Comparison of ENCODE assay signal across 23 cellular contexts in the genomic region with DNA sequence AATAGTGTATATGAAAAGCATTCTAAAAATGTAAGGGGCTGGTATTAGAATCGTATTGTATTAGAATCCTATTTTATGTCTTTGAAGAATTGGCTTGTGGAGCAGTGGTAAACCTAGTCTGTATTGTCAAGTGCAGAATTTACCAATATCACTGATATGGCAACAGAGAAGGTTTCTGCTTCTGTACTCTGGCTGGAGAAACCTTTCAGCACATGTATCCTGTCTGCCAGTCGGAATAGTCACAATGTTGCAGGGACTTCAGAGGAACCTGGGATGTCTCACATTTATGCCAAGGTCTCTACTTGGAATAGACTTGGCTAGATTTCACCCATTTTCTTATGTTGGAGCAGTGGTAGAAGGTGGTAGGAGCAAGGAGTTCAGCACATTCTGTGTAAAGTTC. TPM values are rescaled to one million over a fixed set of nuclear protein-coding genes. Genes with fewer than 3 reads are reported as not detected.
A peak's percentile ranks its signal among the peaks of the same experiment; 100 is the strongest.
DNase-seq lines count a peak whose midpoint lies in the region; ATAC-seq, FAIRE-seq and TF ChIP-seq lines count a peak whose summit lies in the region.
"Had no signal": no experiment of that assay in that cellular context is flagged by ENCODE, and none has a peak within 500 bp of the region (broad histone marks: within the 10 kb centered on the region; RNA-seq: fewer than 3 reads in every experiment).

No MANE protein-coding gene starts in this region.

- no peaks in the 10 kb centered on the region for H3K9me3 Mint-ChIP-seq in activated naive CD4-positive, alpha-beta T cell treated with anti-CD3 and anti-CD28 coated beads, Interleukin-2, amount 50 U/mL, for 72 hours
- H3K9me3 Mint-ChIP-seq: CD14-positive monocyte had no signal

- peaks cover 6 to 8% of the 10 kb centered on the region in 2 donors for H3K36me3 Mint-ChIP-seq in activated naive CD4-positive, alpha-beta T cell treated with anti-CD3 and anti-CD28 coated beads, Interleukin-2, amount 50 U/mL, for 72 hours

- H3K9ac ChIP-seq in endothelial cell of umbilical vein (replicated peaks; ENCODE audit: extremely low read depth, insufficient read depth, low read length) (no peak overlapping the region), skeletal muscle tissue (ENCODE audit: low read depth in 1 of 3, low read length in 3 of 3) (peak overlapping the region in 2 of 3 donors; percentile 36 to 40)

- FAIRE-seq in G401.6 (lab: Jason Lieb, UNC), result peak; percentile 8
- FAIRE-seq in endothelial cell of umbilical vein (lab: Jason Lieb, UNC), result no peak
- FAIRE-seq: A549, D721Med, GM19239, RCC 7860 had no signal

- intact Hi-C loops in endothelial cell of umbilical vein (cut with micrococcal nuclease), result loop anchor here (10.0 kb wide), 2 partner anchors 87 to 197 kb away; a partner anchor contains a TSS

- H3K9me3 ChIP-seq in endothelial cell of umbilical vein (replicated peaks; ENCODE audit: control insufficient read depth, insufficient read depth, low read length) (no peaks in the 10 kb centered on the region), skeletal muscle tissue (ENCODE audit: control insufficient read depth in 3 of 3, low read length in 3 of 3) (no peaks in the 10 kb centered on the region)
- H3K9me3 ChIP-seq: A549, MG63, SJSA1 had no signal

- H3K27me3 ChIP-seq in endothelial cell of umbilical vein (ENCODE audit: control insufficient read depth in 2 of 2, insufficient read depth in 2 of 2, low read length in 2 of 2), result no peaks in the 10 kb centered on the region
- no peaks in the 10 kb centered on the region for H3K27me3 ChIP-seq in skeletal muscle tissue (ENCODE audit: control insufficient read depth in 3 of 3, insufficient read depth in 3 of 3, low read length in 3 of 3)
- H3K27me3 ChIP-seq: MG63, SJSA1 had no signal

- peaks cover 8% of the 10 kb centered on the region for H4K20me1 ChIP-seq in endothelial cell of umbilical vein (replicated peaks; ENCODE audit: control insufficient read depth, extremely low read depth, insufficient read depth, low read length)

- peaks cover 64% of the 10 kb centered on the region for H3K79me2 ChIP-seq in endothelial cell of umbilical vein (ENCODE audit: control insufficient read depth, insufficient read depth, low read length)

- ATAC-seq in GM18868 (IDR thresholded peaks at IDR 0.05; ENCODE audit: unreplicated experiment), result no peak
- ATAC-seq in activated naive CD4-positive, alpha-beta T cell treated with anti-CD3 and anti-CD28 coated beads, Interleukin-2, amount 50 U/mL, for 72 hours, result no peak
- ATAC-seq: A549, Right ventricle myocardium inferior had no signal

- H3K4me2 ChIP-seq in endothelial cell of umbilical vein (ENCODE audit: insufficient read depth, low read length), result no peak overlapping the region
- H3K4me2 ChIP-seq: A549 had no signal

- H3K4me3 ChIP-seq in endothelial cell of umbilical vein (replicated peaks in 1 of 3; ENCODE audit: insufficient read depth in 1 of 3, low read depth in 1 of 3, low read length in 3 of 3) (no peak overlapping the region), skeletal muscle tissue (ENCODE audit: low read length in 3 of 3) (peak overlapping the region in 1 of 3 donors; percentile 3)
- H3K4me3 ChIP-seq: A549, MG63, SJSA1 had no signal

- POLR2A ChIA-PET in endothelial cell of umbilical vein (lab: Charles Lee), result no interaction called here

- H3K27ac ChIP-seq in endothelial cell of umbilical vein (ENCODE audit: insufficient read depth, low read depth, low read length) (no peak overlapping the region), skeletal muscle tissue (ENCODE audit: low read depth, low read length) (no peak overlapping the region)
- H3K27ac ChIP-seq: A549, SJSA1 had no signal

- BruUV-seq in endothelial cell of umbilical vein (replicated peaks; lab: Mats Ljungman, UMichigan), result no TSS peak

- CTCF ChIA-PET in endothelial cell of umbilical vein (lab: Charles Lee), result interaction anchor here (1.3 kb wide), 1 partner anchor 103 kb away, joined by 3 read pairs; no protein-coding TSS in a partner anchor

- no peaks in the 10 kb centered on the region for H3K36me3 ChIP-seq in endothelial cell of umbilical vein (ENCODE audit: control insufficient read depth in 2 of 2, extremely low read depth in 1 of 2, insufficient read depth in 2 of 2, low read length in 2 of 2)
- H3K36me3 ChIP-seq in skeletal muscle tissue (ENCODE audit: control insufficient read depth in 3 of 3, insufficient read depth in 3 of 3, low read length in 3 of 3), result no peaks in the 10 kb centered on the region
- H3K36me3 ChIP-seq: MG63 had no signal

- no peak for TF ChIP-seq CTCF in endothelial cell of umbilical vein (IDR thresholded peaks at IDR 0.05; ENCODE audit: extremely low read depth in 1 of 2, insufficient read depth in 1 of 2, low read depth in 1 of 2, low read length in 2 of 2)

- peaks cover 4% of the 10 kb centered on the region for H3K4me1 ChIP-seq in endothelial cell of umbilical vein (ENCODE audit: control insufficient read depth, extremely low read depth, insufficient read depth, low read length)
- peaks cover 19 to 37% (median 25%) of the 10 kb centered on the region in 3 donors for H3K4me1 ChIP-seq in skeletal muscle tissue (ENCODE audit: control insufficient read depth in 3 of 3, insufficient read depth in 3 of 3, low read length in 3 of 3)

- H3K9me1 ChIP-seq in endothelial cell of umbilical vein (replicated peaks; ENCODE audit: control insufficient read depth, extremely low read depth, insufficient read depth, low read length), result no peaks in the 10 kb centered on the region

- dilution Hi-C loops in endothelial cell of umbilical vein (cut with MboI; ENCODE audit: extremely low pct_ligation_motif_present, low sequenced_read_pairs), result no loop called here

- DNase-seq in NCI-H69 (lab: John Stamatoyannopoulos, UW) (peak; percentile 14), endothelial cell of umbilical vein (ENCODE audit: low read depth, low spot score) (peak; percentile 10), NCI-H2196 (lab: John Stamatoyannopoulos, UW; ENCODE audit: unreplicated experiment) (no peak)
- no peak for DNase-seq in activated naive CD4-positive, alpha-beta T cell treated with anti-CD3 and anti-CD28 coated beads, Interleukin-2, amount 50 U/mL, for 72 hours (ENCODE audit: low spot score in 2 of 2)
- DNase-seq: Kasumi-1, MG63, NCI-H1417, NCI-H1694 treated with DMSO at 0.1 percent for 48 hours, NCI-H2107, NCI-H510A, NCI-H748 treated with DMSO at 0.1 percent for 48 hours, OCI-M1 had no signal

- no peak for TF ChIP-seq POLR2A in endothelial cell of umbilical vein (IDR thresholded peaks at IDR 0.05; ENCODE audit: low read depth, low read length)

- no peak overlapping the region for H3K27ac Mint-ChIP-seq in activated naive CD4-positive, alpha-beta T cell treated with anti-CD3 and anti-CD28 coated beads, Interleukin-2, amount 50 U/mL, for 72 hours
- H3K27ac Mint-ChIP-seq: B cell, CD14-positive monocyte had no signal

- no peak overlapping the region for H2AFZ ChIP-seq in endothelial cell of umbilical vein (ENCODE audit: low read depth, low read length)

TF ChIP-seq in endothelial cell of umbilical vein, 7 proteins besides CTCF, POLR2A, EP300 and RAD21:
- no peak for TF ChIP-seq JUN (IDR thresholded peaks at IDR 0.05; ENCODE audit: borderline replicate concordance, insufficient read depth, insufficient read length, low read depth)
- no peak for TF ChIP-seq POLR2AphosphoS5 (IDR thresholded peaks at IDR 0.05; ENCODE audit: insufficient read depth, low read depth, low read length)
- TF ChIP-seq FOS (IDR thresholded peaks at IDR 0.05; ENCODE audit: borderline replicate concordance, insufficient read depth, low read length), result no peak
- TF ChIP-seq GATA2 (IDR thresholded peaks at IDR 0.05; ENCODE audit: insufficient read depth, insufficient read length, low read depth, low read length), result no peak
- TF ChIP-seq EZH2 (IDR thresholded peaks at IDR 0.05; ENCODE audit: borderline replicate concordance, low read depth, low read length, severe bottlenecking), result no peak
- TF ChIP-seq, protein P1, sequence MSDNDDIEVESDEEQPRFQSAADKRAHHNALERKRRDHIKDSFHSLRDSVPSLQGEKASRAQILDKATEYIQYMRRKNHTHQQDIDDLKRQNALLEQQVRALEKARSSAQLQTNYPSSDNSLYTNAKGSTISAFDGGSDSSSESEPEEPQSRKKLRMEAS (IDR thresholded peaks at IDR 0.05; ENCODE audit: insufficient read depth, insufficient read length), result no peak
- no peak for TF ChIP-seq MYC (IDR thresholded peaks at IDR 0.05; ENCODE audit: low read depth, low read length)
TF ChIP-seq in endothelial cell of umbilical vein: peak in this region for 0.

RNA-seq across cellular contexts. Expression of a gene that starts 4.4 kb away (rescaled TPM):
- total RNA-seq in endothelial cell of umbilical vein, result 30.1 and 31.5 TPM in 2 replicates
- polyA plus RNA-seq in endothelial cell of umbilical vein, result 34.3 and 36.5 TPM in 2 replicates
- polyA plus RNA-seq in endothelial cell of umbilical vein (2011; cell fraction: cytosol; rRNA removed), result 16.3 and 16.5 TPM in 2 replicates
- polyA plus RNA-seq in endothelial cell of umbilical vein (2011; cell fraction: nucleus; rRNA removed), result 128 and 129 TPM in 2 replicates
- 14.9 and 15.0 TPM in 2 replicates for polyA plus RNA-seq in endothelial cell of umbilical vein (2012)
- polyA minus RNA-seq in endothelial cell of umbilical vein, result 69.8 and 81.1 TPM in 2 replicates
- polyA minus RNA-seq in endothelial cell of umbilical vein (2011; cell fraction: cytosol; rRNA and poly(A)+ RNA removed), result 6.3 TPM
- 89.8 and 114 TPM in 2 replicates for polyA minus RNA-seq in endothelial cell of umbilical vein (2011; cell fraction: nucleus; rRNA and poly(A)+ RNA removed)
- total RNA-seq in skeletal muscle tissue, result 38.6 TPM
- 10 to 100 TPM; 25.8 to 44.4 TPM for total RNA-seq in activated naive CD4-positive, alpha-beta T cell treated with anti-CD3 and anti-CD28 coated beads, Interleukin-2, amount 50 U/mL, for 72 hours

RNA-seq across cellular contexts. Expression of a gene that starts 49.3 kb away (rescaled TPM):
- total RNA-seq in endothelial cell of umbilical vein (60.4 and 60.7 TPM in 2 replicates), skeletal muscle tissue (15.7 TPM)
- 43.6 and 51.8 TPM in 2 replicates for polyA plus RNA-seq in endothelial cell of umbilical vein
- 40.6 and 45.1 TPM in 2 replicates for polyA plus RNA-seq in endothelial cell of umbilical vein (2011; cell fraction: cytosol; rRNA removed)
- 78.3 and 83.7 TPM in 2 replicates for polyA plus RNA-seq in endothelial cell of umbilical vein (2011; cell fraction: nucleus; rRNA removed)
- 47.4 and 50.7 TPM in 2 replicates for polyA plus RNA-seq in endothelial cell of umbilical vein (2012)
- polyA minus RNA-seq in endothelial cell of umbilical vein, result 69.9 and 72.5 TPM in 2 replicates
- polyA minus RNA-seq in endothelial cell of umbilical vein (2011; cell fraction: cytosol; rRNA and poly(A)+ RNA removed), result 17.8 TPM
- polyA minus RNA-seq in endothelial cell of umbilical vein (2011; cell fraction: nucleus; rRNA and poly(A)+ RNA removed), result 59.7 and 72.2 TPM in 2 replicates
- 10 to 100 TPM; 55.0 to 73.2 TPM for total RNA-seq in activated naive CD4-positive, alpha-beta T cell treated with anti-CD3 and anti-CD28 coated beads, Interleukin-2, amount 50 U/mL, for 72 hours

Comparison
In these comparisons a context has a peak if more than half of its experiments do, and no peak if none do; other contexts are left out.
1. DNase-seq: peak in NCI-H69 (single experiment) and endothelial cell of umbilical vein (single experiment); none in activated naive CD4-positive, alpha-beta T cell treated with anti-CD3 and anti-CD28 coated beads, Interleukin-2, amount 50 U/mL, for 72 hours (0 of 2) and NCI-H2196 (single experiment).